12 cellular contexts compared by ENCODE assay signal in the genomic region with DNA sequence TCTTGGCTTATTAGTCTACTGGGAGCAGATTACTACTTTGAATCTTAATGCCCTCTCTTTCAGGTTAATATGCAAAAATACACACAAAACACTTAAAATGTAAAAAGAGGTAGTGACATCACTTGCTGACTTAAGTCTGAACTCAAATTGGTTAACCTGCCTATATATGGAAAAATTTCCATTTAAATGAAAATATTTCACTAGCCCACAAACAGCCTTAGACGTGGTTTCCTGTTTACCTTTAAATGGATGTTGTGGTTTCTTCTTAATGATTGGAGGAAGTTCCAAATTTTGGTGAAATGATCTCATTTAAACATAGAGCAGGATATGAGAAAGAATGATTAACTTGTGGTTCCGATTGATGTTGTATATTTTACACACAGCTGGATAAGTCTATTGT.
A peak's percentile ranks its signal among the peaks of the same experiment; 100 is the strongest.
DNase-seq lines count a peak whose midpoint lies in the region; ATAC-seq and TF ChIP-seq lines count a peak whose summit lies in the region.
"Had no signal": no experiment of that assay in that cellular context is flagged by ENCODE, and none has a peak within 500 bp of the region (broad histone marks: within the 10 kb centered on the region; RNA-seq: fewer than 3 reads in every experiment).

No MANE protein-coding gene starts in this region.

- CTCF ChIA-PET in PC-3 (lab: Charles Lee), result no interaction called here

- H3K4me3 ChIP-seq in PC-3 (ENCODE audit: low read length) (no peak overlapping the region), prostate gland (no peak overlapping the region)

- intact Hi-C loops in PC-3 (cut with micrococcal nuclease), result no loop called here
- intact Hi-C loops in prostate gland (cut with DNase I), result no loop called here

- no peak for TF ChIP-seq CTCF in PC-3 (conservative IDR thresholded peaks at IDR 0.05; ENCODE audit: low read depth, low read length)
- TF ChIP-seq CTCF in prostate gland (IDR thresholded peaks at IDR 0.05), result no peak

- DNase-seq in PC-3, result peak; percentile 25
- peak; percentile 53 for DNase-seq in kidney tubule cell (ENCODE audit: low spot score)
- DNase-seq in NCI-H1694 treated with DMSO at 0.1 percent for 48 hours (lab: John Stamatoyannopoulos, UW), result no peak
- no peak for DNase-seq in T1000 (lab: John Stamatoyannopoulos, UW)
- DNase-seq in prostate gland (ENCODE audit: low spot score), result no peak
- no peak for DNase-seq in hepatic stellate cell (ENCODE audit: low spot score)
- DNase-seq: activated gamma-delta T cell, immature natural killer cell, NCI-H1436 had no signal

- no peaks in the 10 kb centered on the region for H3K79me2 ChIP-seq in PC-3 (ENCODE audit: low read length)

- no peak overlapping the region for H3K4me2 ChIP-seq in PC-3 (ENCODE audit: low read length)

- H3F3A ChIP-seq in PC-3 (ENCODE audit: low read length, unreplicated experiment), result no peaks in the 10 kb centered on the region

- POLR2A ChIA-PET in PC-3 (lab: Charles Lee; ENCODE audit: unreplicated experiment), result no interaction called here

- no peak for TF ChIP-seq POLR2A in prostate gland (IDR thresholded peaks at IDR 0.05)

- peak; percentile 91 for ATAC-seq in GM18907 (IDR thresholded peaks at IDR 0.05; ENCODE audit: unreplicated experiment)
- ATAC-seq in HG02970 (IDR thresholded peaks at IDR 0.05; ENCODE audit: low FRiP score, unreplicated experiment), result peak; percentile 83
- ATAC-seq in PC-3, result peak; percentile 18; the same call in 1 of the 2 replicates
- ATAC-seq: WTC11 had no signal

- H3K4me1 ChIP-seq in PC-3 (ENCODE audit: insufficient read depth, low read length), result peaks cover 36% of the 10 kb centered on the region
- H3K4me1 ChIP-seq in prostate gland (replicated peaks), result no peaks in the 10 kb centered on the region

- no peaks in the 10 kb centered on the region for H4K20me1 ChIP-seq in PC-3 (ENCODE audit: low read length)

- no peaks in the 10 kb centered on the region for H3K9me3 ChIP-seq in PC-3 (ENCODE audit: low read length)
- no peaks in the 10 kb centered on the region for H3K9me3 ChIP-seq in prostate gland

- no peak overlapping the region for H2AFZ ChIP-seq in PC-3 (ENCODE audit: low read length)

- H3K27ac ChIP-seq in PC-3 (ENCODE audit: low read length), result no peak overlapping the region
- no peak overlapping the region for H3K27ac ChIP-seq in prostate gland

- no TSS peak for BruUV-seq in PC-3 (replicated peaks; lab: Mats Ljungman, UMichigan)

- H3K27me3 ChIP-seq in PC-3 (ENCODE audit: low read length) (no peaks in the 10 kb centered on the region), prostate gland (replicated peaks; ENCODE audit: insufficient read depth) (no peaks in the 10 kb centered on the region)

- H3K9ac ChIP-seq in PC-3 (ENCODE audit: low read length), result no peak overlapping the region

- WGBS in prostate gland, result 67% methylated on average over 2 of the region's 2 CpGs

- no peaks in the 10 kb centered on the region for H3K9me2 ChIP-seq in PC-3 (replicated peaks; ENCODE audit: low read length)

- H3K36me3 ChIP-seq in PC-3 (ENCODE audit: low read depth, low read length), result no peaks in the 10 kb centered on the region
- no peaks in the 10 kb centered on the region for H3K36me3 ChIP-seq in prostate gland

Comparison
In these comparisons a context has a peak if more than half of its experiments do, and no peak if none do; other contexts are left out.
1. ATAC-seq: peak in every context shown above with its lines; median percentile 91 in GM18907; 83 in HG02970; 18 in PC-3.
2. DNase-seq: peak in PC-3 (single experiment) and kidney tubule cell (single experiment); none in NCI-H1694 treated with DMSO at 0.1 percent for 48 hours (single experiment), T1000 (single experiment), prostate gland (single experiment) and hepatic stellate cell (single experiment).